29 cellular contexts compared by ENCODE assay signal in the genomic region with DNA sequence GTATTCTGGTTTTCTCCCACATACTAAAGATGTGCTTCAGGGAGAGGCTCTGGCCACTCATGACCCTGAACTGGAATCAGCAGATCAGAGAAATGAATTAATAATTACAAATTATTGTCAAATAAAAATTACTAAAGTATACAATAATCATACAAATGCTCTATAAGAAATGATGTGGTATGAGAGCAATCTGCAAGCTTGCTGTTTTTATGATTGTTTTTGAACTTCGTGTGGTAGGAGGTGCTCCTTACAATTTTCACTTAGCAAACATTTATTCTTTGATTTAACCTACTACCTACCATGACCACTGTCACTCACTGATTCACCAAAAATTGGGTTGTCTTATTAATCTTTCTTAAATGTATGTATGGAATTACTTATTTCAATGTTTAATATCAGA.
"Had no signal": no experiment of that assay in that cellular context is flagged by ENCODE, and none has a peak within 500 bp of the region (broad histone marks: within the 10 kb centered on the region; RNA-seq: fewer than 3 reads in every experiment).

No MANE protein-coding gene starts in this region.

- H3K36me3 ChIP-seq: heart right ventricle, left ventricle myocardium inferior, pancreas, prostate gland, sigmoid colon, stomach, thyroid gland, transverse colon, upper lobe of right lung had no signal

- ATAC-seq: heart right ventricle; naive thymus-derived CD4-positive, alpha-beta T cell; pancreas; right cardiac atrium; stimulated activated naive B cell treated with anti-CD40 and anti-IgM and Interleukin-4, amounts not matched to agents 10 μg/mL and 1 μg/mL and 100 μg/mL, for 72 hours; stimulated activated naive CD8-positive, alpha-beta T cell treated with anti-CD3 and anti-CD28 coated beads, Interleukin-15, Interleukin-2, amounts not matched to agents 100 U/mL and 50 U/mL, for 24 hours; upper lobe of right lung had no signal

- H3K27me3 Mint-ChIP-seq: naive thymus-derived CD4-positive, alpha-beta T cell; stimulated activated naive B cell treated with anti-CD40 and anti-IgM and Interleukin-4, amounts not matched to agents 10 μg/mL and 1 μg/mL and 100 μg/mL, for 72 hours had no signal

- H3K27ac ChIP-seq: heart right ventricle, hepatocyte, left ventricle myocardium inferior, pancreas, prostate gland, sigmoid colon, skin epidermis, thyroid gland, transverse colon, upper lobe of right lung had no signal

- H3K4me1 ChIP-seq: prostate gland had no signal

- H3K27me3 ChIP-seq: heart right ventricle, hepatocyte, pancreas, sigmoid colon, stomach, testis, thyroid gland, transverse colon, upper lobe of right lung had no signal

- H3K9me3 ChIP-seq: heart right ventricle, left ventricle myocardium inferior, pancreas, prostate gland, sigmoid colon, stomach, testis, thyroid gland, transverse colon, upper lobe of right lung had no signal

- H3K4me2 ChIP-seq: hepatocyte had no signal

- H2AFZ ChIP-seq: hepatocyte had no signal

- H3K4me3 ChIP-seq: heart right ventricle, hepatocyte, left ventricle myocardium inferior, lung, pancreas, prostate gland, sigmoid colon, skin epidermis, stomach, testis, thyroid gland, transverse colon, upper lobe of right lung had no signal

- H3K9me3 Mint-ChIP-seq: mesothelial cell of epicardium; naive thymus-derived CD4-positive, alpha-beta T cell; nephron; neural crest cell; stimulated activated naive B cell treated with anti-CD40 and anti-IgM and Interleukin-4, amounts not matched to agents 10 μg/mL and 1 μg/mL and 100 μg/mL, for 72 hours had no signal

- H3K36me3 Mint-ChIP-seq: mesothelial cell of epicardium had no signal

- H3K27ac Mint-ChIP-seq: naive thymus-derived CD4-positive, alpha-beta T cell had no signal

- DNase-seq: heart right ventricle; islet precursor cell; left ventricle myocardium inferior; mesendoderm; naive thymus-derived CD4-positive, alpha-beta T cell; nucleus accumbens; pancreas; posterior cingulate gyrus; retina; right cardiac atrium; sigmoid colon; stimulated activated CD4-positive, alpha-beta T cell treated with anti-CD3 and anti-CD28 coated beads, Interleukin-12 subunit alpha, Interleukin-12 subunit beta, amount 100 ng/mL, for 4 hours; stimulated activated CD4-positive, alpha-beta T cell treated with anti-CD3 and anti-CD28 coated beads, Interleukin-15, amount 100 ng/mL, for 24 hours; stimulated activated CD4-positive, alpha-beta T cell treated with anti-CD3 and anti-CD28 coated beads, Interleukin-2, amount 100 ng/mL, for 24 hours; stimulated activated CD4-positive, alpha-beta T cell treated with anti-CD3 and anti-CD28 coated beads, Interleukin-4, amount 100 ng/mL, for 1 hour; stimulated activated naive B cell treated with anti-CD40 and anti-IgM and Interleukin-4, amounts not matched to agents 10 μg/mL and 1 μg/mL and 100 μg/mL, for 72 hours; stimulated activated naive CD8-positive, alpha-beta T cell treated with anti-CD3 and anti-CD28 coated beads, Interleukin-15, Interleukin-2, amounts not matched to agents 100 U/mL and 50 U/mL, for 24 hours; stomach; testis; thyroid gland; transverse colon; upper lobe of right lung had no signal

- H3K4me3 Mint-ChIP-seq: mesothelial cell of epicardium; nephron; neural crest cell; stimulated activated naive B cell treated with anti-CD40 and anti-IgM and Interleukin-4, amounts not matched to agents 10 μg/mL and 1 μg/mL and 100 μg/mL, for 72 hours had no signal
